In the genomic region with DNA sequence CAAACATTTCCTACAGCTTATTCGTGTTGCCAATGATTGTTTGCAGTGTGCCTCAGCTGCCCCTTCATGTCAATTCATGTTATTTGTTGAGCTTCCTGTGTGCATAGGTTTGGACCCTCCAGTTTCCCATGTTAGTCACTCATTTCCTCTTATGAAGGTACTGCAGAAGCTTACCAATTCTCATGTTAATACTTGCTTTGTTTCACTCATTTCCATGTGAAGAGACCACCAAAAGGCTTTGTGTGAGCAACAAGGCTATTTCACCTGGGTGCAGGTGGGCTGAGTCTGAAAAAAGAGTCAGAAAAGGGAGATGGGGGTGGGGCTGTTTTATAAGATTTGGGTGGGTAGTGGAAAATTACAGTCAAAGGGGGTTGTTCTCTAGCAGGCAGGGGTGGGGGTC, we compare ENCODE assay signal across 22 cellular contexts.
DNase-seq lines count a peak whose midpoint lies in the region; FAIRE-seq and TF ChIP-seq lines count a peak whose summit lies in the region.
"Had no signal": no experiment of that assay in that cellular context is flagged by ENCODE, and none has a peak within 500 bp of the region (broad histone marks: within the 10 kb centered on the region; RNA-seq: fewer than 3 reads in every experiment).

No MANE protein-coding gene starts in this region.

- peak overlapping the region; percentile 100 for H4K91ac ChIP-seq in H1 (replicated peaks; ENCODE audit: insufficient read length, low read length)

- no peaks in the 10 kb centered on the region for H3K9me3 Mint-ChIP-seq in immature natural killer cell
- no peaks in the 10 kb centered on the region for H3K9me3 Mint-ChIP-seq in activated naive CD4-positive, alpha-beta T cell treated with anti-CD3 and anti-CD28 coated beads for 36 hours
- H3K9me3 Mint-ChIP-seq: CD4-positive, alpha-beta memory T cell had no signal

- H3K79me2 ChIP-seq in H1 (ENCODE audit: control insufficient read depth in 1 of 2, insufficient read depth in 2 of 2, low read length in 2 of 2) = no peaks in the 10 kb centered on the region

- peaks cover 4% of the 10 kb centered on the region; the same call in 1 of the 2 replicates for H3K4me1 ChIP-seq in HUES64 (ENCODE audit: insufficient read depth, low read length)
- H3K4me1 ChIP-seq in H1 (replicated peaks in 1 of 4; ENCODE audit: control insufficient read depth in 3 of 4, insufficient read depth in 4 of 4, low read length in 3 of 4) = peaks cover 0 to 6% (median 3%) of the 10 kb centered on the region in 4 experiments; a peak in 3 of 7 replicates
- H3K4me1 ChIP-seq: A549 had no signal

- no peak overlapping the region for H3K23ac ChIP-seq in H1 (ENCODE audit: insufficient read length)

- H3K4me3 Mint-ChIP-seq in immature natural killer cell = no peak overlapping the region
- no peak overlapping the region for H3K4me3 Mint-ChIP-seq in activated naive CD4-positive, alpha-beta T cell treated with anti-CD3 and anti-CD28 coated beads for 36 hours
- H3K4me3 Mint-ChIP-seq: CD4-positive, alpha-beta memory T cell had no signal

- no peak for TF ChIP-seq CTCF in H1 (IDR thresholded peaks at IDR 0.05; ENCODE audit: control extremely low read depth in 1 of 3, insufficient read depth in 1 of 3, low read depth in 1 of 3, low read length in 3 of 3)

- DNase-seq in H1 (ENCODE audit: low read depth in 1 of 2, low spot score in 2 of 2) (no peak), iPS DF 19.7 (ENCODE audit: low read depth, low spot score) (peak; percentile 42), iPS-NIHi11 (ENCODE audit: low spot score) (peak; percentile 3), SHP77 (lab: John Stamatoyannopoulos, UW) (no peak), immature natural killer cell (no peak)
- no peak for DNase-seq in activated naive CD4-positive, alpha-beta T cell treated with anti-CD3 and anti-CD28 coated beads for 36 hours
- DNase-seq: 8988T; ACHN; C1 segment of cervical spinal cord; Calu3; CD4-positive, alpha-beta memory T cell; COR-L47; DMS53; DMS79 treated with DMSO at 0.1 percent for 48 hours; GF-D8; GOT3; H7; HCEC 1CT had no signal

- CTCF ChIA-PET in H1 (lab: Charles Lee; ENCODE audit: partially characterized antibody) = no interaction called here
- CTCF ChIA-PET in activated naive CD4-positive, alpha-beta T cell treated with anti-CD3 and anti-CD28 coated beads for 36 hours (lab: Charles Lee) = no interaction called here

- H3K9ac ChIP-seq in HUES64 (ENCODE audit: low read depth, low read length) = no peak overlapping the region
- no peak overlapping the region for H3K9ac ChIP-seq in H1 (replicated peaks in 1 of 4; ENCODE audit: extremely low read depth in 1 of 4, low read depth in 3 of 4, low read length in 3 of 4)

- H2AK5ac ChIP-seq in H1 (ENCODE audit: low read depth, low read length) = 0 out of 2 replicates have a peak overlapping the region, but pooled peaks have one; percentile 78

- H3K27ac Mint-ChIP-seq in immature natural killer cell = no peak overlapping the region
- no peak overlapping the region for H3K27ac Mint-ChIP-seq in activated naive CD4-positive, alpha-beta T cell treated with anti-CD3 and anti-CD28 coated beads for 36 hours
- H3K27ac Mint-ChIP-seq: CD4-positive, alpha-beta memory T cell had no signal

- H3K56ac ChIP-seq in H1 (replicated peaks; ENCODE audit: insufficient read length, low read depth, low read length) = no peak overlapping the region

- peak overlapping the region; percentile 97 for H2BK20ac ChIP-seq in H1 (ENCODE audit: low read length)

- H4K5ac ChIP-seq in H1 (ENCODE audit: insufficient read length, low read depth, low read length) = no peak overlapping the region

- H2BK5ac ChIP-seq in H1 (ENCODE audit: low read depth, low read length) = peak overlapping the region; percentile 99

- H3K27ac ChIP-seq in HUES64 (ENCODE audit: low read depth, low read length) = peak overlapping the region; percentile 67; the same call in 1 of the 2 replicates
- H3K27ac ChIP-seq in H1 (ENCODE audit: low read depth, low read length) = no peak overlapping the region; the same call in 1 of the 2 replicates
- H3K27ac ChIP-seq: A549 had no signal

- H2BK12ac ChIP-seq in H1 (ENCODE audit: low read depth, low read length) = peak overlapping the region; percentile 98; the same call in 1 of the 2 replicates

- H3K4me3 ChIP-seq in HUES64 (ENCODE audit: low read length) = no peak overlapping the region
- no peak overlapping the region; a peak in 1 of 8 replicates for H3K4me3 ChIP-seq in H1 (ENCODE audit: extremely low read depth in 1 of 4, insufficient read depth in 2 of 4, low read depth in 3 of 4, low read length in 4 of 4)
- H3K4me3 ChIP-seq: A549 had no signal

- peak; percentile 82 for FAIRE-seq in H1 (lab: Jason Lieb, UNC)
- FAIRE-seq: A549, GM12891, GM18507 had no signal

- no peak overlapping the region for H3K14ac ChIP-seq in H1 (ENCODE audit: insufficient read length)

- H2BK120ac ChIP-seq in H1 (replicated peaks; ENCODE audit: low read depth, low read length) = peak overlapping the region; percentile 99

- no peak overlapping the region for H2BK15ac ChIP-seq in H1 (ENCODE audit: low read length)

- 23% methylated on average over 1 of the region's 1 CpG for WGBS in HUES64
- WGBS in H1 (ENCODE audit: extremely low coverage in 1 of 2, insufficient coverage in 1 of 2, insufficient read length in 1 of 2, insufficient replicate concordance in 2 of 2, low coverage in 1 of 2, low lambda C conversion rate in 2 of 2, missing lambda C conversion rate in 1 of 2), 2 experiments = 22% methylated on average over 1 of the region's 1 CpG; no CpG with 5 or more reads in 1 of the 2 experiments

- no peak for TF ChIP-seq RAD21 in H1 (IDR thresholded peaks at IDR 0.05 in 1 of 2, conservative IDR thresholded peaks at IDR 0.05 in 1 of 2; ENCODE audit: low read depth in 2 of 2, low read length in 2 of 2)

- H3K18ac ChIP-seq in H1 (ENCODE audit: extremely low read depth, low read length) = peak overlapping the region; percentile 72

- no peak overlapping the region for H2AFZ ChIP-seq in H1 (ENCODE audit: low read length)

- H3K4me1 Mint-ChIP-seq in immature natural killer cell = no peaks in the 10 kb centered on the region
- peaks cover 3% of the 10 kb centered on the region for H3K4me1 Mint-ChIP-seq in activated naive CD4-positive, alpha-beta T cell treated with anti-CD3 and anti-CD28 coated beads for 36 hours (ENCODE audit: low read depth)
- H3K4me1 Mint-ChIP-seq: CD4-positive, alpha-beta memory T cell had no signal

- H3K9me3 ChIP-seq in HUES64 (ENCODE audit: insufficient read depth, low read depth, low read length) (no peaks in the 10 kb centered on the region), H1 (ENCODE audit: insufficient read depth in 2 of 2, low read depth in 1 of 2, low read length in 1 of 2) (no peaks in the 10 kb centered on the region)
- H3K9me3 ChIP-seq: A549 had no signal

- H3K36me3 ChIP-seq in HUES64 (ENCODE audit: insufficient read depth, low read length) (no peaks in the 10 kb centered on the region), H1 (ENCODE audit: control insufficient read depth in 2 of 4, insufficient read depth in 4 of 4, low read length in 3 of 4) (no peaks in the 10 kb centered on the region)

- no peaks in the 10 kb centered on the region for H4K20me1 ChIP-seq in H1 (replicated peaks in 1 of 2; ENCODE audit: control insufficient read depth in 1 of 2, insufficient read depth in 2 of 2, low read length in 2 of 2)

- H3K79me1 ChIP-seq in H1 (ENCODE audit: low read depth, low read length) = no peaks in the 10 kb centered on the region

- H3K4me2 ChIP-seq in H1 (ENCODE audit: insufficient read depth in 1 of 2, low read depth in 2 of 2, low read length in 2 of 2) = no peak overlapping the region
- H3K4me2 ChIP-seq: A549 had no signal

- no peak overlapping the region for H3K4ac ChIP-seq in H1 (replicated peaks; ENCODE audit: insufficient read length, low read depth, low read length)

- H3K36me3 Mint-ChIP-seq in immature natural killer cell = no peaks in the 10 kb centered on the region
- H3K36me3 Mint-ChIP-seq in activated naive CD4-positive, alpha-beta T cell treated with anti-CD3 and anti-CD28 coated beads for 36 hours (ENCODE audit: low read depth) = no peaks in the 10 kb centered on the region
- H3K36me3 Mint-ChIP-seq: CD4-positive, alpha-beta memory T cell had no signal

- POLR2A ChIA-PET in H1 (lab: Charles Lee; ENCODE audit: partially characterized antibody) = interaction anchor here (0.8 kb wide), 1 partner anchor 25 kb away, joined by 3 read pairs; no protein-coding TSS in a partner anchor

- H4K8ac ChIP-seq in H1 (ENCODE audit: extremely low read depth, insufficient read depth, low read length) = no peak overlapping the region

- TF ChIP-seq EP300 in H1 (IDR thresholded peaks at IDR 0.05; ENCODE audit: borderline replicate concordance in 1 of 2, low read depth in 2 of 2, low read length in 2 of 2) = 0 out of 3 replicates have a peak, but pooled peaks of 1 of the 2 experiments have one; percentile 16

- no peak for TF ChIP-seq POLR2A in H1 (IDR thresholded peaks at IDR 0.05; ENCODE audit: control extremely low read depth in 1 of 2, low read depth in 2 of 2, low read length in 2 of 2)

- intact Hi-C loops in activated naive CD4-positive, alpha-beta T cell treated with anti-CD3 and anti-CD28 coated beads for 36 hours (cut with micrococcal nuclease) = no loop called here

- H3K27me3 ChIP-seq in HUES64 (ENCODE audit: insufficient read depth, low read length) = no peaks in the 10 kb centered on the region
- no peaks in the 10 kb centered on the region for H3K27me3 ChIP-seq in H1 (replicated peaks in 1 of 4; ENCODE audit: control insufficient read depth in 3 of 4, extremely low read depth in 1 of 4, insufficient read depth in 3 of 4, low read length in 3 of 4)

- H3K27me3 Mint-ChIP-seq in immature natural killer cell (ENCODE audit: low read depth in 3 of 3) = peaks cover 0 to 1% (median 0%) of the 10 kb centered on the region in 3 donors
- H3K27me3 Mint-ChIP-seq in activated naive CD4-positive, alpha-beta T cell treated with anti-CD3 and anti-CD28 coated beads for 36 hours (ENCODE audit: low read depth) = no peaks in the 10 kb centered on the region
- H3K27me3 Mint-ChIP-seq: CD4-positive, alpha-beta memory T cell had no signal

- H3K23me2 ChIP-seq in H1 (ENCODE audit: low read depth, low read length) = no peaks in the 10 kb centered on the region

TF ChIP-seq in H1, 55 proteins besides CTCF, POLR2A, EP300 and RAD21 (continues in another document):
- TF ChIP-seq JUND (IDR thresholded peaks at IDR 0.05; ENCODE audit: low read length) = no peak

Comparison
In these comparisons a context has a peak if more than half of its experiments do, and no peak if none do; other contexts are left out.
1. DNase-seq: peak in iPS DF 19.7 (single experiment) and iPS-NIHi11 (single experiment); none in H1 (0 of 2), SHP77 (0 of 2), immature natural killer cell (0 of 3) and activated naive CD4-positive, alpha-beta T cell treated with anti-CD3 and anti-CD28 coated beads for 36 hours (single experiment).